ENCODE assay signal across 13 cellular contexts in the genomic region with DNA sequence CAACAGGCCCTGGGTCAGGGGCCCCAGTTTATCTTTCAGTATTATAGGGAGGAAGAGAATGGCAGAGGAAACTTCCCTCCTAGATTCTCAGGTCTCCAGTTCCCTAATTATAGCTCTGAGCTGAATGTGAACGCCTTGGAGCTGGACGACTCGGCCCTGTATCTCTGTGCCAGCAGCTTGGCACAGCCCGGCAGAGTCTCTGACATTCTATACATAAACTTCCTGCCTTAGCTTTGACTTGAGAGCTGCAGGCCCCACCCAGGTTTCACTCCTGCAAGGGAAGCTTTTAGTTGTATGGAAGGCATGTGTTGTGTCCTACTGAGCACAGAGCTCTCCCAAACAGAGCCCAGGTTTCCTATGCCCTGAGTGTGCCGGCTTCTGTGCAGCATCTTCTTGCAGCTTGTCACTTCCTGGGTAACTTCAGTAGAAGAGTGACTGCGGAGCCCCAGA.
DNase-seq lines count a peak whose midpoint lies in the region; ATAC-seq lines count a peak whose summit lies in the region.
"Had no signal": no experiment of that assay in that cellular context is flagged by ENCODE, and none has a peak within 500 bp of the region (broad histone marks: within the 10 kb centered on the region; RNA-seq: fewer than 3 reads in every experiment).

No MANE protein-coding gene starts in this region.

- peak overlapping the region; percentile 76 for H3K4me3 Mint-ChIP-seq in activated naive CD4-positive, alpha-beta T cell treated with anti-CD3 and anti-CD28 coated beads, Interleukin-2, amount 10 ng/mL, durations not matched to agents 7 days and 5 days
- peak overlapping the region; percentile 82 for H3K4me3 Mint-ChIP-seq in activated naive CD4-positive, alpha-beta T cell treated with anti-CD3 and anti-CD28 coated beads, Interleukin-2, amount 50 U/mL, for 24 hours
- H3K4me3 Mint-ChIP-seq in stimulated activated naive CD8-positive, alpha-beta T cell treated with anti-CD3 and anti-CD28 coated beads, Interleukin-15, Interleukin-2, amounts not matched to agents 100 ng/mL and 50 ng/mL, for 24 hours: peak overlapping the region; percentile 68

- no peaks in the 10 kb centered on the region for H3K36me3 Mint-ChIP-seq in activated naive CD4-positive, alpha-beta T cell treated with anti-CD3 and anti-CD28 coated beads, Interleukin-2, amount 10 ng/mL, durations not matched to agents 7 days and 5 days
- peaks cover 3% of the 10 kb centered on the region for H3K36me3 Mint-ChIP-seq in activated naive CD4-positive, alpha-beta T cell treated with anti-CD3 and anti-CD28 coated beads, Interleukin-2, amount 50 U/mL, for 24 hours
- H3K36me3 Mint-ChIP-seq in stimulated activated naive CD8-positive, alpha-beta T cell treated with anti-CD3 and anti-CD28 coated beads, Interleukin-15, Interleukin-2, amounts not matched to agents 100 ng/mL and 50 ng/mL, for 24 hours (ENCODE audit: low read depth): no peaks in the 10 kb centered on the region

- DNase-seq in activated naive CD4-positive, alpha-beta T cell treated with anti-CD3 and anti-CD28 coated beads, Interleukin-2, amount 10 ng/mL, durations not matched to agents 7 days and 5 days: peak; percentile 55
- no peak for DNase-seq in activated naive CD4-positive, alpha-beta T cell (lab: John Stamatoyannopoulos, UW)
- DNase-seq in Jurkat, Clone E6-1 (ENCODE audit: low read depth, low spot score): peak; percentile 56
- no peak for DNase-seq in HuH-7 (ENCODE audit: low spot score)
- DNase-seq in NCI-H1105 (lab: John Stamatoyannopoulos, UW): no peak
- DNase-seq: activated CD4-positive, CD25-positive, alpha-beta regulatory T cell treated with anti-CD3 and anti-CD28 coated beads, Interleukin-2, amount 50 U/mL, for 72 hours; left ventricle myocardium superior had no signal

- peaks cover 6% of the 10 kb centered on the region for H3K27me3 Mint-ChIP-seq in activated naive CD4-positive, alpha-beta T cell treated with anti-CD3 and anti-CD28 coated beads, Interleukin-2, amount 10 ng/mL, durations not matched to agents 7 days and 5 days
- no peaks in the 10 kb centered on the region for H3K27me3 Mint-ChIP-seq in activated naive CD4-positive, alpha-beta T cell treated with anti-CD3 and anti-CD28 coated beads, Interleukin-2, amount 50 U/mL, for 24 hours
- H3K27me3 Mint-ChIP-seq in stimulated activated naive CD8-positive, alpha-beta T cell treated with anti-CD3 and anti-CD28 coated beads, Interleukin-15, Interleukin-2, amounts not matched to agents 100 ng/mL and 50 ng/mL, for 24 hours: no peaks in the 10 kb centered on the region

- peak overlapping the region; percentile 11 for H3K4me3 ChIP-seq in Jurkat, Clone E6-1 (ENCODE audit: low read length)
- H3K4me3 ChIP-seq: breast epithelium had no signal

- peak overlapping the region; percentile 92 for H3K27ac Mint-ChIP-seq in activated naive CD4-positive, alpha-beta T cell treated with anti-CD3 and anti-CD28 coated beads, Interleukin-2, amount 10 ng/mL, durations not matched to agents 7 days and 5 days
- peak overlapping the region; percentile 96 for H3K27ac Mint-ChIP-seq in activated naive CD4-positive, alpha-beta T cell treated with anti-CD3 and anti-CD28 coated beads, Interleukin-2, amount 50 U/mL, for 24 hours
- peak overlapping the region; percentile 85 for H3K27ac Mint-ChIP-seq in stimulated activated naive CD8-positive, alpha-beta T cell treated with anti-CD3 and anti-CD28 coated beads, Interleukin-15, Interleukin-2, amounts not matched to agents 100 ng/mL and 50 ng/mL, for 24 hours
- H3K27ac Mint-ChIP-seq: progenitor cell of endocrine pancreas had no signal

- H3K4me1 Mint-ChIP-seq in activated naive CD4-positive, alpha-beta T cell treated with anti-CD3 and anti-CD28 coated beads, Interleukin-2, amount 10 ng/mL, durations not matched to agents 7 days and 5 days: peaks cover 66% of the 10 kb centered on the region
- peaks cover 78% of the 10 kb centered on the region for H3K4me1 Mint-ChIP-seq in activated naive CD4-positive, alpha-beta T cell treated with anti-CD3 and anti-CD28 coated beads, Interleukin-2, amount 50 U/mL, for 24 hours
- peaks cover 44% of the 10 kb centered on the region for H3K4me1 Mint-ChIP-seq in stimulated activated naive CD8-positive, alpha-beta T cell treated with anti-CD3 and anti-CD28 coated beads, Interleukin-15, Interleukin-2, amounts not matched to agents 100 ng/mL and 50 ng/mL, for 24 hours (ENCODE audit: low read depth)

- no peaks in the 10 kb centered on the region for H3K9me3 Mint-ChIP-seq in activated naive CD4-positive, alpha-beta T cell treated with anti-CD3 and anti-CD28 coated beads, Interleukin-2, amount 10 ng/mL, durations not matched to agents 7 days and 5 days
- no peaks in the 10 kb centered on the region for H3K9me3 Mint-ChIP-seq in activated naive CD4-positive, alpha-beta T cell treated with anti-CD3 and anti-CD28 coated beads, Interleukin-2, amount 50 U/mL, for 24 hours
- no peaks in the 10 kb centered on the region for H3K9me3 Mint-ChIP-seq in stimulated activated naive CD8-positive, alpha-beta T cell treated with anti-CD3 and anti-CD28 coated beads, Interleukin-15, Interleukin-2, amounts not matched to agents 100 ng/mL and 50 ng/mL, for 24 hours

- CTCF ChIA-PET in activated naive CD4-positive, alpha-beta T cell treated with anti-CD3 and anti-CD28 coated beads, Interleukin-2, amount 10 ng/mL, durations not matched to agents 7 days and 5 days (lab: Charles Lee): interaction anchor here (0.7 to 24.1 kb wide), 14 partner anchors 17 to 752 kb away, joined by 3 to 523 read pairs (median 4); no protein-coding TSS in a partner anchor

- no peak for ATAC-seq in HG02642 (IDR thresholded peaks at IDR 0.05; ENCODE audit: poor library complexity, unreplicated experiment)
- ATAC-seq: left ventricle myocardium superior, Panc1 had no signal

Comparison
In these comparisons a context has a peak if more than half of its experiments do, and no peak if none do; other contexts are left out.
1. DNase-seq: peak in activated naive CD4-positive, alpha-beta T cell treated with anti-CD3 and anti-CD28 coated beads, Interleukin-2, amount 10 ng/mL, durations not matched to agents 7 days and 5 days (single experiment) and Jurkat, Clone E6-1 (single experiment); none in activated naive CD4-positive, alpha-beta T cell (0 of 4), HuH-7 (single experiment) and NCI-H1105 (single experiment).
2. Peak in every context shown above with its lines, with median percentiles within 50 percentile points of each other: H3K27ac Mint-ChIP-seq and H3K4me3 Mint-ChIP-seq.